ENCODE assay signal across 33 cellular contexts in genomic region chr9:68710082-68710481, GRCh38. TPM values are rescaled to one million over a fixed set of nuclear protein-coding genes. Genes with fewer than 3 reads are reported as not detected.
"Had no signal": no experiment of that assay in that cellular context is flagged by ENCODE, and none has a peak within 500 bp of the region (broad histone marks: within the 10 kb centered on the region; RNA-seq: fewer than 3 reads in every experiment).

No MANE protein-coding gene starts in this region.

- H3K27ac ChIP-seq: adrenal gland, body of pancreas had no signal

- H3K27me3 ChIP-seq: adrenal gland, body of pancreas, Peyer's patch had no signal

- H3K4me3 Mint-ChIP-seq: activated CD4-positive, alpha-beta memory T cell treated with anti-CD3 and anti-CD28 coated beads for 36 hours; activated CD4-positive, alpha-beta T cell treated with anti-CD3 and anti-CD28 coated beads for 36 hours; activated naive CD4-positive, alpha-beta T cell treated with anti-CD3 and anti-CD28 coated beads for 36 hours; activated T-cell treated with anti-CD3 and anti-CD28 coated beads, Interleukin-2, amount 50 U/mL, for 4 hours; activated T-helper 1 cell treated with anti-CD3 and anti-CD28 coated beads, Interleukin-12 subunit alpha, Interleukin-12 subunit beta, Interleukin-2, Interleukin-4 antibody, amounts not matched to agents 30 ng/mL and 10 ng/mL and 1 ng/mL, durations not matched to agents 14 hours and 24 hours and 36 hours; WTC11 had no signal

- H3K36me3 Mint-ChIP-seq: activated CD4-positive, alpha-beta memory T cell treated with anti-CD3 and anti-CD28 coated beads for 36 hours; WTC11 had no signal

- DNase-seq: activated CD4-positive, alpha-beta memory T cell treated with anti-CD3 and anti-CD28 coated beads for 36 hours; activated CD4-positive, alpha-beta T cell treated with anti-CD3 and anti-CD28 coated beads for 36 hours; activated CD4-positive, alpha-beta T cell treated with anti-CD3 and anti-CD28 coated beads, Interleukin-2, amount 50 U/mL, for 1 hour; activated CD8-positive, alpha-beta memory T cell treated with anti-CD3 and anti-CD28 coated beads, Interleukin-2, amount 50 U/mL, for 4 hours; activated gamma-delta T cell treated with Interleukin-2 at 50 U/mL for 16 hours; activated naive CD4-positive, alpha-beta T cell treated with anti-CD3 and anti-CD28 coated beads for 36 hours; activated T-cell treated with anti-CD3 and anti-CD28 coated beads for 4 hours; activated T-cell treated with anti-CD3 and anti-CD28 coated beads, Interleukin-2, amount 50 U/mL, for 4 hours; adrenal gland; body of pancreas; central memory CD4-positive, alpha-beta T cell; NCI-H1105; NCI-H1417 treated with DMSO at 0.1 percent for 48 hours; NCI-H187 treated with DMSO at 0.1 percent for 48 hours; NCI-H2081; NCI-H226; NCI-H446 treated with DMSO at 0.1 percent for 48 hours; NCI-H524; NCI-H82; PC-3; Peyer's patch; RPMI8226; SW 1271; T-helper 1 cell; T-helper 2 cell; T-helper 9 cell had no signal

- H3K4me3 ChIP-seq: adrenal gland, body of pancreas, K562, Peyer's patch had no signal

- H3K36me3 ChIP-seq: adrenal gland, Peyer's patch had no signal

- H3K9me3 Mint-ChIP-seq: activated CD4-positive, alpha-beta memory T cell treated with anti-CD3 and anti-CD28 coated beads for 36 hours; activated naive CD4-positive, alpha-beta T cell treated with anti-CD3 and anti-CD28 coated beads for 36 hours; activated naive CD4-positive, alpha-beta T cell treated with anti-CD3 and anti-CD28 coated beads, Interleukin-2, amount 50 U/mL, for 72 hours; activated T-cell treated with anti-CD3 and anti-CD28 coated beads, Interleukin-2, amount 50 U/mL, for 4 hours; activated T-helper 1 cell treated with anti-CD3 and anti-CD28 coated beads, Interleukin-12 subunit alpha, Interleukin-12 subunit beta, Interleukin-2, Interleukin-4 antibody, amounts not matched to agents 30 ng/mL and 10 ng/mL and 1 ng/mL, durations not matched to agents 14 hours and 24 hours and 36 hours; WTC11 had no signal

- FAIRE-seq: astrocyte, bronchial epithelial cell, K562 had no signal

- H3K27ac Mint-ChIP-seq: activated CD4-positive, alpha-beta memory T cell treated with anti-CD3 and anti-CD28 coated beads for 36 hours; activated CD4-positive, alpha-beta T cell treated with anti-CD3 and anti-CD28 coated beads for 36 hours; activated naive CD4-positive, alpha-beta T cell treated with anti-CD3 and anti-CD28 coated beads for 36 hours; activated naive CD4-positive, alpha-beta T cell treated with anti-CD3 and anti-CD28 coated beads, Interleukin-2, amount 50 U/mL, for 72 hours; activated T-helper 1 cell treated with anti-CD3 and anti-CD28 coated beads, Interleukin-12 subunit alpha, Interleukin-12 subunit beta, Interleukin-2, Interleukin-4 antibody, amounts not matched to agents 30 ng/mL and 10 ng/mL and 1 ng/mL, durations not matched to agents 14 hours and 24 hours and 36 hours; WTC11 had no signal

- ATAC-seq: activated CD4-positive, alpha-beta T cell treated with anti-CD3 and anti-CD28 coated beads for 36 hours; activated CD4-positive, CD25-positive, alpha-beta regulatory T cell treated with anti-CD3 and anti-CD28 coated beads, Interleukin-2, amount 50 U/mL, for 24 hours; activated naive CD4-positive, alpha-beta T cell treated with anti-CD3 and anti-CD28 coated beads, Interleukin-2, amount 50 U/mL, for 72 hours; activated T-cell treated with anti-CD3 and anti-CD28 coated beads, Interleukin-2, amount 50 U/mL, for 4 hours; body of pancreas; K562; PC-3; WTC11 had no signal

- H3K9me3 ChIP-seq: adrenal gland, body of pancreas, Peyer's patch had no signal

RNA-seq across cellular contexts. Expression of gene PIP5K1B, which starts 5.0 kb away (rescaled TPM):
- total RNA-seq: PC-3 had no signal
